ENCODE assay signal across 17 cellular contexts in the genomic region with DNA sequence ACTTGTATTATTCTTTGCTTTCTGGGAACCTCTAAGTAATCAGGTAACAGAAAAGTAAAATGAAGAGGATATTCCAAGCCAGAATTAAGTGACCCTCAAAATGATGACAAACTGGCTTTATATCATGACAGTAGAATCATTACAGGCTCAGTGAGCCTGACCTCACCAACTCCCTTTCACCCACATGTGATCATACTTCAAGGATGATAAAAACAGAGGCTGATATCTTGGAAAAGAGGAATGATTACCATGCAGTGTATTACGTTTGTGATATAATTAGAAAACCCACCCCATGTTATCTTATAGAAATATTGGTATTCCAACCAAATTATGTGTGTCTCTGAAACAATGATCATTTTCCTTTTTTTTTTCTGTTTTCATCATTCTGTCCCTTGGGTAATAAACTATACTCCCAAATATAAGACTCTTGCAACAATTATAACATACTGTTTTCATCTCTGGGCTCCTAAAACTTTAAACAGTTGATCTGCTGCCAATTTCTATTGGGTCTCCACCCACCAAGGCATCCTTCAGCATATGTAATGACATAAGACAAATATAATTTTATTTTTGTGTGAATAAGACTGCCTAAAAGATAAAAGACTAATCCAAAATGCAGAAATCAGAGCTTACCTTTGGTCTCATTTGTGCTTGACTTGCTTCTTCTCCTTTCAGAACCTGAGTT.
DNase-seq lines count a peak whose midpoint lies in the region; ATAC-seq and TF ChIP-seq lines count a peak whose summit lies in the region.
"Had no signal": no experiment of that assay in that cellular context is flagged by ENCODE, and none has a peak within 500 bp of the region (broad histone marks: within the 10 kb centered on the region; RNA-seq: fewer than 3 reads in every experiment).

No MANE protein-coding gene starts in this region.

- H3K4me1 ChIP-seq in GM23338 (ENCODE audit: insufficient read depth) (peaks cover 46% of the 10 kb centered on the region), fibroblast of lung (ENCODE audit: control insufficient read depth, extremely low read depth, insufficient read depth, low read length) (peaks cover 17% of the 10 kb centered on the region), rectal smooth muscle tissue (ENCODE audit: control insufficient read depth, insufficient read depth, low read length) (peaks cover 35% of the 10 kb centered on the region)

- H3K27ac ChIP-seq in GM23338 (ENCODE audit: low read depth) (no peak overlapping the region; the same call in 1 of the 2 replicates), fibroblast of lung (ENCODE audit: insufficient read depth, low read length) (peak overlapping the region; percentile 59), rectal smooth muscle tissue (ENCODE audit: low read depth, low read length) (peak overlapping the region; percentile 49)
- H3K27ac ChIP-seq: RWPE1 had no signal

- H3K9me2 ChIP-seq in GM23338 (ENCODE audit: insufficient read depth), result no peaks in the 10 kb centered on the region

- DNase-seq in GM23338 (ENCODE audit: low spot score), result no peak
- no peak for DNase-seq in WTC11 (ENCODE audit: low spot score)
- DNase-seq in fibroblast of lung (ENCODE audit: low read depth in 2 of 2), result peak in 1 of 2 donors; percentile 69
- DNase-seq in T-helper 1 cell, result no peak
- no peak for DNase-seq in activated CD4-positive, alpha-beta memory T cell treated with anti-CD3 and anti-CD28 coated beads, Interleukin-2, amount 10 ng/mL, durations not matched to agents 7 days and 5 days
- DNase-seq: activated CD8-positive, alpha-beta memory T cell treated with anti-CD3 and anti-CD28 coated beads, Interleukin-2, amount 10 ng/mL, durations not matched to agents 7 days and 5 days; activated effector memory CD4-positive, alpha-beta T cell treated with anti-CD3 and anti-CD28 coated beads, Interleukin-2, amount 50 U/mL, for 16 hours; dermis blood vessel endothelial cell; left colon; NCI-H1092 treated with DMSO at 0.1 percent for 48 hours; stimulated activated CD4-positive, alpha-beta T cell treated with anti-CD3 and anti-CD28 coated beads, Interleukin-12 subunit alpha, Interleukin-12 subunit beta, amount 100 ng/mL, for 4 hours; stimulated activated naive CD4-positive, alpha-beta T cell had no signal

- 0 out of 2 replicates have a peak overlapping the region, but pooled peaks have one; percentile 5 for H3K27ac Mint-ChIP-seq in GM23338
- 0 out of 2 replicates have a peak overlapping the region, but pooled peaks have one; percentile 43 for H3K27ac Mint-ChIP-seq in WTC11
- H3K27ac Mint-ChIP-seq in activated CD4-positive, alpha-beta memory T cell treated with anti-CD3 and anti-CD28 coated beads, Interleukin-2, amount 10 ng/mL, durations not matched to agents 7 days and 5 days, result no peak overlapping the region
- H3K27ac Mint-ChIP-seq: activated CD8-positive, alpha-beta memory T cell treated with anti-CD3 and anti-CD28 coated beads, Interleukin-2, amount 10 ng/mL, durations not matched to agents 7 days and 5 days had no signal

- H3K27me3 ChIP-seq in GM23338 (ENCODE audit: insufficient read depth), result no peaks in the 10 kb centered on the region
- no peaks in the 10 kb centered on the region for H3K27me3 ChIP-seq in fibroblast of lung (ENCODE audit: control insufficient read depth, insufficient read depth, low read length)
- no peaks in the 10 kb centered on the region for H3K27me3 ChIP-seq in rectal smooth muscle tissue (ENCODE audit: control insufficient read depth, insufficient read depth, low read length)

- H3K36me3 Mint-ChIP-seq in GM23338 (ENCODE audit: low read depth), result peaks cover 32% of the 10 kb centered on the region
- peaks cover 36% of the 10 kb centered on the region for H3K36me3 Mint-ChIP-seq in WTC11
- no peaks in the 10 kb centered on the region for H3K36me3 Mint-ChIP-seq in activated CD4-positive, alpha-beta memory T cell treated with anti-CD3 and anti-CD28 coated beads, Interleukin-2, amount 10 ng/mL, durations not matched to agents 7 days and 5 days (ENCODE audit: low read depth)
- H3K36me3 Mint-ChIP-seq: activated CD8-positive, alpha-beta memory T cell treated with anti-CD3 and anti-CD28 coated beads, Interleukin-2, amount 10 ng/mL, durations not matched to agents 7 days and 5 days had no signal

- peaks cover 48% of the 10 kb centered on the region for H3K4me1 Mint-ChIP-seq in GM23338
- H3K4me1 Mint-ChIP-seq in WTC11, result peaks cover 49% of the 10 kb centered on the region
- H3K4me1 Mint-ChIP-seq in activated CD4-positive, alpha-beta memory T cell treated with anti-CD3 and anti-CD28 coated beads, Interleukin-2, amount 10 ng/mL, durations not matched to agents 7 days and 5 days, result no peaks in the 10 kb centered on the region
- H3K4me1 Mint-ChIP-seq: activated CD8-positive, alpha-beta memory T cell treated with anti-CD3 and anti-CD28 coated beads, Interleukin-2, amount 10 ng/mL, durations not matched to agents 7 days and 5 days had no signal

- TF ChIP-seq CTCF in GM23338 (conservative IDR thresholded peaks at IDR 0.05; ENCODE audit: low read depth in 2 of 2), result no peak
- no peak for TF ChIP-seq CTCF in WTC11 (IDR thresholded peaks at IDR 0.05)
- no peak for TF ChIP-seq CTCF in fibroblast of lung (conservative IDR thresholded peaks at IDR 0.05 in 1 of 2, IDR thresholded peaks at IDR 0.05 in 1 of 2; ENCODE audit: low read depth in 1 of 2, low read length in 2 of 2)

- H2AFZ ChIP-seq in GM23338 (no peak overlapping the region), fibroblast of lung (ENCODE audit: low read length) (no peak overlapping the region)

- no peaks in the 10 kb centered on the region for H3K27me3 Mint-ChIP-seq in GM23338 (ENCODE audit: insufficient read depth, low read depth, poor library complexity)
- no peaks in the 10 kb centered on the region for H3K27me3 Mint-ChIP-seq in WTC11 (ENCODE audit: low read depth)
- no peaks in the 10 kb centered on the region for H3K27me3 Mint-ChIP-seq in activated CD4-positive, alpha-beta memory T cell treated with anti-CD3 and anti-CD28 coated beads, Interleukin-2, amount 10 ng/mL, durations not matched to agents 7 days and 5 days
- H3K27me3 Mint-ChIP-seq: activated CD8-positive, alpha-beta memory T cell treated with anti-CD3 and anti-CD28 coated beads, Interleukin-2, amount 10 ng/mL, durations not matched to agents 7 days and 5 days had no signal

- H3K4me3 Mint-ChIP-seq in GM23338 (no peak overlapping the region), WTC11 (no peak overlapping the region)
- H3K4me3 Mint-ChIP-seq in activated CD4-positive, alpha-beta memory T cell treated with anti-CD3 and anti-CD28 coated beads, Interleukin-2, amount 10 ng/mL, durations not matched to agents 7 days and 5 days, result no peak overlapping the region
- H3K4me3 Mint-ChIP-seq: activated CD8-positive, alpha-beta memory T cell treated with anti-CD3 and anti-CD28 coated beads, Interleukin-2, amount 10 ng/mL, durations not matched to agents 7 days and 5 days had no signal

- H3K4me3 ChIP-seq in GM23338, result no peak overlapping the region
- no peak overlapping the region for H3K4me3 ChIP-seq in fibroblast of lung (replicated peaks in 1 of 4; ENCODE audit: control extremely low read depth in 1 of 4, insufficient read depth in 1 of 4, low read depth in 3 of 4, low read length in 4 of 4)
- no peak overlapping the region for H3K4me3 ChIP-seq in rectal smooth muscle tissue (ENCODE audit: low read length)
- H3K4me3 ChIP-seq: K562 had no signal

- CTCF ChIA-PET in WTC11 (lab: Charles Lee), result interaction anchor here (1.1 to 2.6 kb wide), 2 partner anchors 15 to 43 kb away, joined by 3 to 10 read pairs; no protein-coding TSS in a partner anchor
- CTCF ChIA-PET in activated CD4-positive, alpha-beta memory T cell treated with anti-CD3 and anti-CD28 coated beads, Interleukin-2, amount 10 ng/mL, durations not matched to agents 7 days and 5 days (lab: Charles Lee), result no interaction called here

- H3K9me3 Mint-ChIP-seq in GM23338 (no peaks in the 10 kb centered on the region), WTC11 (no peaks in the 10 kb centered on the region)
- H3K9me3 Mint-ChIP-seq in activated CD4-positive, alpha-beta memory T cell treated with anti-CD3 and anti-CD28 coated beads, Interleukin-2, amount 10 ng/mL, durations not matched to agents 7 days and 5 days, result no peaks in the 10 kb centered on the region

- ATAC-seq in GM23338 (no peak), WTC11 (no peak), HG03432 (IDR thresholded peaks at IDR 0.05; ENCODE audit: unreplicated experiment) (no peak)
- ATAC-seq in activated CD4-positive, CD25-positive, alpha-beta regulatory T cell treated with anti-CD3 and anti-CD28 coated beads, Interleukin-2, amount 50 U/mL, for 24 hours, result no peak
- ATAC-seq: activated CD8-positive, alpha-beta memory T cell treated with anti-CD3 and anti-CD28 coated beads, Interleukin-2, amount 10 ng/mL, durations not matched to agents 7 days and 5 days; K562; left colon had no signal

- H3K9ac ChIP-seq in fibroblast of lung (ENCODE audit: insufficient read depth, low read length) (no peak overlapping the region), rectal smooth muscle tissue (ENCODE audit: low read length) (no peak overlapping the region)

- H4K20me1 ChIP-seq in GM23338 (replicated peaks; ENCODE audit: insufficient read depth) (no peaks in the 10 kb centered on the region), fibroblast of lung (ENCODE audit: control insufficient read depth, extremely low read depth, insufficient read depth, low read length) (no peaks in the 10 kb centered on the region)

- no peaks in the 10 kb centered on the region for H3K79me2 ChIP-seq in GM23338 (replicated peaks; ENCODE audit: insufficient read depth)
- H3K79me2 ChIP-seq in fibroblast of lung (ENCODE audit: control insufficient read depth, insufficient read depth, low read length), result peaks cover 9% of the 10 kb centered on the region

- H3K36me3 ChIP-seq in GM23338 (ENCODE audit: insufficient read depth) (no peaks in the 10 kb centered on the region), fibroblast of lung (ENCODE audit: control insufficient read depth, insufficient read depth, low read length) (no peaks in the 10 kb centered on the region), rectal smooth muscle tissue (ENCODE audit: control insufficient read depth, insufficient read depth, low read length) (peaks cover 12% of the 10 kb centered on the region)

- H3K4me2 ChIP-seq in GM23338, result no peak overlapping the region
- H3K4me2 ChIP-seq in fibroblast of lung (ENCODE audit: extremely low read depth, insufficient read depth, low read length), result no peak overlapping the region

- H3K9me3 ChIP-seq in fibroblast of lung (ENCODE audit: control insufficient read depth, insufficient read depth, low read depth, low read length), result no peaks in the 10 kb centered on the region

- POLR2A ChIA-PET in WTC11 (lab: Charles Lee), result no interaction called here
- POLR2A ChIA-PET in activated CD4-positive, alpha-beta memory T cell treated with anti-CD3 and anti-CD28 coated beads, Interleukin-2, amount 10 ng/mL, durations not matched to agents 7 days and 5 days (lab: Charles Lee), result no interaction called here

- no peaks in the 10 kb centered on the region for H3F3A ChIP-seq in GM23338 (replicated peaks; ENCODE audit: low read depth)

TF ChIP-seq in GM23338, 12 proteins besides CTCF, POLR2A, EP300 and RAD21 (continues in another document):
- no peak for TF ChIP-seq CREB1 (CRISPR knock-in tag; IDR thresholded peaks at IDR 0.05; ENCODE audit: low read depth)

TF ChIP-seq in WTC11, 78 proteins besides CTCF, POLR2A, EP300 and RAD21 (continues in another document):
- TF ChIP-seq GRHL2 (CRISPR knock-in tag; IDR thresholded peaks at IDR 0.05; ENCODE audit: insufficient replicate concordance, severe bottlenecking), result no peak
- no peak for TF ChIP-seq NR3C1 (CRISPR knock-in tag; conservative IDR thresholded peaks at IDR 0.05; ENCODE audit: low read depth)
